8 cellular contexts compared by ENCODE assay signal in genomic region chr3:13548696-13549512, GRCh38. TPM values are rescaled to one million over a fixed set of nuclear protein-coding genes. Genes with fewer than 3 reads are reported as not detected.
DNase-seq lines count a peak whose midpoint lies in the region; ATAC-seq, FAIRE-seq and TF ChIP-seq lines count a peak whose summit lies in the region.

Gene FBLN2, plus strand, starts transcription at chr3:13549125. Its CDS starts 21,231 bp downstream, at chr3:13570356.

- no peak within 1 kb of the TSS for H3K56ac ChIP-seq in H1 (replicated peaks; ENCODE audit: insufficient read length, low read depth, low read length)

- H3K79me2 ChIP-seq in H1 (ENCODE audit: control insufficient read depth in 1 of 2, insufficient read depth in 2 of 2, low read length in 2 of 2), result no peaks in the 10 kb centered on the region

- no peak within 1 kb of the TSS for H2AFZ ChIP-seq in H1 (ENCODE audit: low read length)

- peaks cover 22 to 26% (median 23%) of the 10 kb centered on the region in 3 donors for H3K4me1 Mint-ChIP-seq in CD8-positive, alpha-beta memory T cell
- H3K4me1 Mint-ChIP-seq in mesothelial cell of epicardium, result peaks cover 45% of the 10 kb centered on the region

- TF ChIP-seq RAD21 in H1 (IDR thresholded peaks at IDR 0.05 in 1 of 2, conservative IDR thresholded peaks at IDR 0.05 in 1 of 2; ENCODE audit: low read depth in 2 of 2, low read length in 2 of 2), result no peak

- peak within 1 kb of the TSS; percentile 18 to 66 for H3K4me2 ChIP-seq in H1 (ENCODE audit: insufficient read depth in 1 of 2, low read depth in 2 of 2, low read length in 2 of 2)

- POLR2A ChIA-PET in CD8-positive, alpha-beta memory T cell (lab: Charles Lee), result interaction anchor here (0.6 kb wide), 1 partner anchor 38 kb away, joined by 3 read pairs; no protein-coding TSS in a partner anchor
- POLR2A ChIA-PET in H1 (lab: Charles Lee; ENCODE audit: partially characterized antibody), result interaction anchor here (1.7 kb wide), 1 partner anchor 9 kb away, joined by 7 read pairs; no protein-coding TSS in a partner anchor

- TF ChIP-seq CTCF in H1 (IDR thresholded peaks at IDR 0.05; ENCODE audit: control extremely low read depth in 1 of 3, insufficient read depth in 1 of 3, low read depth in 1 of 3, low read length in 3 of 3), result no peak
- no peak for TF ChIP-seq CTCF in mesothelial cell of epicardium (IDR thresholded peaks at IDR 0.05; ENCODE audit: unreplicated experiment)

- H3K27me3 ChIP-seq in CD8-positive, alpha-beta memory T cell (ENCODE audit: insufficient read depth, low read length, poor library complexity, severe bottlenecking), result peaks cover 11% of the 10 kb centered on the region
- H3K27me3 ChIP-seq in NT2/D1 (ENCODE audit: insufficient read depth, insufficient read length), result peaks cover 10% of the 10 kb centered on the region
- H3K27me3 ChIP-seq in H1 (replicated peaks in 1 of 4; ENCODE audit: control insufficient read depth in 3 of 4, extremely low read depth in 1 of 4, insufficient read depth in 3 of 4, low read length in 3 of 4), result peaks cover 0 to 22% (median 18%) of the 10 kb centered on the region in 4 experiments; a peak in 6 of 7 replicates
- H3K27me3 ChIP-seq in effector memory CD4-positive, alpha-beta T cell (replicated peaks; ENCODE audit: control insufficient read depth, insufficient read depth, low read length, poor library complexity, severe bottlenecking), result peaks cover 8% of the 10 kb centered on the region

- TF ChIP-seq POLR2A in H1 (IDR thresholded peaks at IDR 0.05; ENCODE audit: control extremely low read depth in 1 of 2, low read depth in 2 of 2, low read length in 2 of 2) (peak in 1 of 2 experiments; percentile 24; a peak in 1 of 3 replicates), GM18505 (IDR thresholded peaks at IDR 0.05; ENCODE audit: borderline replicate concordance, extremely low read depth, insufficient read depth, insufficient read length) (no peak)

- no peak within 1 kb of the TSS for H2BK120ac ChIP-seq in H1 (replicated peaks; ENCODE audit: low read depth, low read length)

- peak within 1 kb of the TSS; percentile 60 for H3K18ac ChIP-seq in H1 (ENCODE audit: extremely low read depth, low read length)

- peaks cover 28 to 77% of the 10 kb centered on the region in 2 donors for H3K27me3 Mint-ChIP-seq in CD8-positive, alpha-beta memory T cell
- peaks cover 8% of the 10 kb centered on the region for H3K27me3 Mint-ChIP-seq in mesothelial cell of epicardium (ENCODE audit: low read depth)

- H3K4me3 Mint-ChIP-seq in CD8-positive, alpha-beta memory T cell, result peak within 1 kb of the TSS; percentile 13 to 88 (median 72)
- H3K4me3 Mint-ChIP-seq in mesothelial cell of epicardium, result peak within 1 kb of the TSS; percentile 66

- no peaks in the 10 kb centered on the region for H3K36me3 ChIP-seq in CD8-positive, alpha-beta memory T cell (ENCODE audit: insufficient read depth, low read length)
- H3K36me3 ChIP-seq in NT2/D1 (ENCODE audit: insufficient read depth, insufficient read length, low read length), result peaks cover 7% of the 10 kb centered on the region
- no peaks in the 10 kb centered on the region for H3K36me3 ChIP-seq in H1 (ENCODE audit: control insufficient read depth in 2 of 4, insufficient read depth in 4 of 4, low read length in 3 of 4)
- H3K36me3 ChIP-seq in effector memory CD4-positive, alpha-beta T cell (ENCODE audit: control insufficient read depth, insufficient read depth, low read length), result no peaks in the 10 kb centered on the region

- peaks cover 0 to 4% (median 0%) of the 10 kb centered on the region in 3 donors for H3K36me3 Mint-ChIP-seq in CD8-positive, alpha-beta memory T cell
- no peaks in the 10 kb centered on the region for H3K36me3 Mint-ChIP-seq in mesothelial cell of epicardium

- H3K4me1 ChIP-seq in CD8-positive, alpha-beta memory T cell (ENCODE audit: insufficient read depth, low read length), result peaks cover 13% of the 10 kb centered on the region
- H3K4me1 ChIP-seq in NT2/D1 (ENCODE audit: insufficient read depth, insufficient read length) (peaks cover 38% of the 10 kb centered on the region), H1 (replicated peaks in 1 of 4; ENCODE audit: control insufficient read depth in 3 of 4, insufficient read depth in 4 of 4, low read length in 3 of 4) (peaks cover 0 to 28% (median 11%) of the 10 kb centered on the region in 4 experiments; a peak in 6 of 7 replicates)
- no peaks in the 10 kb centered on the region for H3K4me1 ChIP-seq in effector memory CD4-positive, alpha-beta T cell (ENCODE audit: control insufficient read depth, insufficient read depth, low read length, poor library complexity, severe bottlenecking)

- no peak within 1 kb of the TSS for H3K27ac ChIP-seq in CD8-positive, alpha-beta memory T cell (ENCODE audit: low read depth, low read length)
- H3K27ac ChIP-seq in H1 (ENCODE audit: low read depth, low read length), result no peak within 1 kb of the TSS
- no peak within 1 kb of the TSS for H3K27ac ChIP-seq in effector memory CD4-positive, alpha-beta T cell (ENCODE audit: insufficient read depth, low read length, poor library complexity, severe bottlenecking)

- H3K14ac ChIP-seq in H1 (ENCODE audit: insufficient read length), result no peak within 1 kb of the TSS

- H3K9me3 Mint-ChIP-seq in CD8-positive, alpha-beta memory T cell, result peaks cover 0 to 3% (median 0%) of the 10 kb centered on the region in 5 donors
- H3K9me3 Mint-ChIP-seq in mesothelial cell of epicardium, result no peaks in the 10 kb centered on the region

- peak within 1 kb of the TSS; percentile 44 for H4K91ac ChIP-seq in H1 (replicated peaks; ENCODE audit: insufficient read length, low read length)

- no peak for TF ChIP-seq EP300 in H1 (IDR thresholded peaks at IDR 0.05; ENCODE audit: borderline replicate concordance in 1 of 2, low read depth in 2 of 2, low read length in 2 of 2)

- H3K27ac Mint-ChIP-seq in CD8-positive, alpha-beta memory T cell, result peak within 1 kb of the TSS in 1 of 8 donors; percentile 20
- no peak within 1 kb of the TSS for H3K27ac Mint-ChIP-seq in mesothelial cell of epicardium

- H2BK15ac ChIP-seq in H1 (ENCODE audit: low read length), result peak within 1 kb of the TSS; percentile 82; the same call in 1 of the 2 replicates

- peak within 1 kb of the TSS; percentile 35; the same call in 1 of the 2 replicates for H2BK5ac ChIP-seq in H1 (ENCODE audit: low read depth, low read length)

- CTCF ChIA-PET in CD8-positive, alpha-beta memory T cell (lab: Charles Lee), result interaction anchor here (1.0 kb wide), 1 partner anchor 10 kb away, joined by 3 read pairs; no protein-coding TSS in a partner anchor
- CTCF ChIA-PET in H1 (lab: Charles Lee; ENCODE audit: partially characterized antibody), result interaction anchor here (0.6 to 51.2 kb wide), 6 partner anchors 17 to 212 kb away, joined by 3 to 856 read pairs (median 6); no protein-coding TSS in a partner anchor

- no peak within 1 kb of the TSS for H3K4me3 ChIP-seq in CD8-positive, alpha-beta memory T cell (ENCODE audit: low read length)
- H3K4me3 ChIP-seq in NT2/D1 (ENCODE audit: insufficient read length, low read depth) (peak within 1 kb of the TSS; percentile 62), H1 (ENCODE audit: extremely low read depth in 1 of 4, insufficient read depth in 2 of 4, low read depth in 3 of 4, low read length in 4 of 4) (peak within 1 kb of the TSS; percentile 32 to 55 (median 42))
- no peak within 1 kb of the TSS for H3K4me3 ChIP-seq in effector memory CD4-positive, alpha-beta T cell (ENCODE audit: insufficient read depth, low read depth, low read length, poor library complexity, severe bottlenecking)

- 2% methylated on average over 65 of the region's 103 CpGs; no CpG with 5 or more reads in 1 of the 2 experiments for WGBS in H1 (ENCODE audit: extremely low coverage in 1 of 2, insufficient coverage in 1 of 2, insufficient read length in 1 of 2, insufficient replicate concordance in 2 of 2, low coverage in 1 of 2, low lambda C conversion rate in 2 of 2, missing lambda C conversion rate in 1 of 2), 2 experiments

- peak within 1 kb of the TSS; percentile 54 for H3K4ac ChIP-seq in H1 (replicated peaks; ENCODE audit: insufficient read length, low read depth, low read length)

- ATAC-seq in GM18505 (IDR thresholded peaks at IDR 0.05; ENCODE audit: unreplicated experiment) (no peak), GM19455 (IDR thresholded peaks at IDR 0.05; ENCODE audit: unreplicated experiment) (no peak), GM21723 (IDR thresholded peaks at IDR 0.05; ENCODE audit: unreplicated experiment) (no peak)

- H2AK5ac ChIP-seq in H1 (ENCODE audit: low read depth, low read length), result peak within 1 kb of the TSS; percentile 82; the same call in 1 of the 2 replicates

- H3K23me2 ChIP-seq in H1 (ENCODE audit: low read depth, low read length), result peaks cover 2% of the 10 kb centered on the region; the same call in 1 of the 2 replicates

- H3K79me1 ChIP-seq in H1 (ENCODE audit: low read depth, low read length), result 0 out of 2 replicates have a peak, but pooled peaks cover 4% of the 10 kb centered on the region

- no peak within 1 kb of the TSS for H3K23ac ChIP-seq in H1 (ENCODE audit: insufficient read length)

- peak within 1 kb of the TSS; percentile 29; the same call in 1 of the 2 replicates for H2BK20ac ChIP-seq in H1 (ENCODE audit: low read length)

- H4K8ac ChIP-seq in H1 (ENCODE audit: extremely low read depth, insufficient read depth, low read length), result peak within 1 kb of the TSS; percentile 15; the same call in 1 of the 2 replicates

- H2BK12ac ChIP-seq in H1 (ENCODE audit: low read depth, low read length), result peak within 1 kb of the TSS; percentile 88; the same call in 1 of the 2 replicates

- FAIRE-seq in H1 (lab: Jason Lieb, UNC), result no peak

- H4K5ac ChIP-seq in H1 (ENCODE audit: insufficient read length, low read depth, low read length), result no peak within 1 kb of the TSS

- H4K20me1 ChIP-seq in H1 (replicated peaks in 1 of 2; ENCODE audit: control insufficient read depth in 1 of 2, insufficient read depth in 2 of 2, low read length in 2 of 2), result peaks cover 0 to 2% of the 10 kb centered on the region in 2 experiments

- peak in 1 of 5 donors; percentile 37 for DNase-seq in CD8-positive, alpha-beta memory T cell
- DNase-seq in NT2/D1 (ENCODE audit: low read depth, low spot score), result peak; percentile 35
- DNase-seq in H1 (ENCODE audit: low read depth in 1 of 2, low spot score in 2 of 2), result peak in 1 of 2 experiments; percentile 86
- peak; percentile 57 to 66 for DNase-seq in mesothelial cell of epicardium (ENCODE audit: low spot score in 2 of 2, unreplicated experiment in 2 of 2)
- DNase-seq in effector memory CD4-positive, alpha-beta T cell, result no peak

- peak within 1 kb of the TSS; percentile 72 for H3K9ac ChIP-seq in NT2/D1 (ENCODE audit: insufficient read length, low read depth)
- no peak within 1 kb of the TSS for H3K9ac ChIP-seq in H1 (replicated peaks in 1 of 4; ENCODE audit: extremely low read depth in 1 of 4, low read depth in 3 of 4, low read length in 3 of 4)

- no peaks in the 10 kb centered on the region for H3K9me3 ChIP-seq in CD8-positive, alpha-beta memory T cell (ENCODE audit: low read length)
- no peaks in the 10 kb centered on the region for H3K9me3 ChIP-seq in NT2/D1 (ENCODE audit: insufficient read depth, low read length)
- no peaks in the 10 kb centered on the region for H3K9me3 ChIP-seq in H1 (ENCODE audit: insufficient read depth in 2 of 2, low read depth in 1 of 2, low read length in 1 of 2)
- H3K9me3 ChIP-seq in effector memory CD4-positive, alpha-beta T cell (ENCODE audit: control insufficient read depth, low read length), result no peaks in the 10 kb centered on the region

RNA-seq across cellular contexts. Expression of gene FBLN2, which starts in this region (rescaled TPM):
- total RNA-seq in CD8-positive, alpha-beta memory T cell, result under 1 TPM; 0.09 to 0.18 TPM
- polyA plus RNA-seq in CD8-positive, alpha-beta memory T cell, result 3.2 TPM
- 15.5 and 17.4 TPM in 2 replicates for total RNA-seq in H1 (2021; fragmentation: NEBNext Ultra II Directional; extraction: Animal tissue kit (Norgen Biotek cat#: 25700))
- polyA plus RNA-seq in H1 (2011; rRNA removed), result 24.2 and 26.5 TPM in 2 replicates
- polyA plus RNA-seq in H1 (2011; cell fraction: cytosol; rRNA removed), result 18.1 TPM
- polyA plus RNA-seq in H1 (2011; cell fraction: nucleus; rRNA removed), result 23.2 TPM
- polyA plus RNA-seq in H1 (2012, experiment 1 of 2), result 7.5 to 15.3 TPM (median 12.9 TPM) in 4 replicates
- 12.0 TPM for polyA plus RNA-seq in H1 (2012, experiment 2 of 2)
- 42.7 TPM for polyA plus RNA-seq in H1 (2013, experiment 1 of 2)
- polyA plus RNA-seq in H1 (2013, experiment 2 of 2), result 31.4 TPM
- 9.5 and 12.2 TPM in 2 replicates for polyA minus RNA-seq in H1 (2011; rRNA and poly(A)+ RNA removed)
- polyA minus RNA-seq in H1 (2011; cell fraction: cytosol; rRNA and poly(A)+ RNA removed), result 17.5 TPM
- 6.6 TPM for polyA minus RNA-seq in H1 (2011; cell fraction: nucleus; rRNA and poly(A)+ RNA removed)
- 63.3 to 68.6 TPM (median 67.5 TPM) in 3 replicates for total RNA-seq in mesothelial cell of epicardium

Comparison
In these comparisons a context has a peak if more than half of its experiments do, and no peak if none do; other contexts are left out.
1. RNA of gene FBLN2 (total RNA-seq): 63.3 to 68.6 TPM in mesothelial cell of epicardium and 15.5 to 17.4 TPM in H1; 0.09 to 0.18 TPM in CD8-positive, alpha-beta memory T cell; every median in the first group is over 10 times any median in the second.
2. DNase-seq: peak in NT2/D1 (single experiment) and mesothelial cell of epicardium (2 of 2); none in effector memory CD4-positive, alpha-beta T cell (0 of 3).
3. H3K4me3 ChIP-seq: peak in NT2/D1 (single experiment) and H1 (4 of 4); none in CD8-positive, alpha-beta memory T cell (single experiment) and effector memory CD4-positive, alpha-beta T cell (single experiment).